ENCODE assay signal across 8 cellular contexts in genomic region chr12:79689041-79689476, GRCh38. TPM values are rescaled to one million over a fixed set of nuclear protein-coding genes. Genes with fewer than 3 reads are reported as not detected.
DNase-seq lines count a peak whose midpoint lies in the region; ATAC-seq and TF ChIP-seq lines count a peak whose summit lies in the region.

No MANE protein-coding gene starts in this region.

- H2BK20ac ChIP-seq in H9 (ENCODE audit: low read depth, low read length, poor library complexity, severe bottlenecking), result no peak overlapping the region

- H3K79me2 ChIP-seq in H9 (ENCODE audit: insufficient read depth, low read length), result peaks cover 49% of the 10 kb centered on the region

- intact Hi-C loops in activated CD4-positive, alpha-beta memory T cell treated with anti-CD3 and anti-CD28 coated beads for 36 hours (cut with micrococcal nuclease), result loop anchor here (2.0 kb wide), 1 partner anchor 246 kb away; the partner anchor contains the start of gene PPP1R12A
- intact Hi-C loops in testis (cut with DNase I; ENCODE audit: low total_unique reads), result no loop called here

- no peak overlapping the region for H4K8ac ChIP-seq in H9 (replicated peaks; ENCODE audit: insufficient read length, low read depth, low read length)

- no peak overlapping the region for H2BK5ac ChIP-seq in H9 (ENCODE audit: insufficient read length, low read length)

- H3K4me1 ChIP-seq in H9 (ENCODE audit: insufficient read depth, low read length) (peaks cover 3% of the 10 kb centered on the region; the same call in 1 of the 2 replicates), iPS-20b (ENCODE audit: insufficient read depth, low read length) (peaks cover 20% of the 10 kb centered on the region; the same call in 1 of the 2 replicates), testis (peaks cover 7% of the 10 kb centered on the region)

- no peak overlapping the region for H3K14ac ChIP-seq in H9 (ENCODE audit: insufficient read depth, low read length)

- H2BK120ac ChIP-seq in H9 (ENCODE audit: low read depth, low read length, poor library complexity, severe bottlenecking), result no peak overlapping the region

- CTCF ChIA-PET in AG04449 (lab: Yijun Ruan, JAX), result interaction anchor here (1.1 to 1.8 kb wide), 2 partner anchors 49 to 269 kb away, joined by 4 to 6 read pairs; no protein-coding TSS in a partner anchor
- CTCF ChIA-PET in activated CD4-positive, alpha-beta memory T cell treated with anti-CD3 and anti-CD28 coated beads for 36 hours (lab: Charles Lee), result no interaction called here

- no peaks in the 10 kb centered on the region; a peak in 1 of 5 replicates for H3K9me3 Mint-ChIP-seq in H9
- no peaks in the 10 kb centered on the region for H3K9me3 Mint-ChIP-seq in activated CD4-positive, alpha-beta memory T cell treated with anti-CD3 and anti-CD28 coated beads for 36 hours

- no peak overlapping the region for H4K5ac ChIP-seq in H9 (ENCODE audit: insufficient read length, low read depth, low read length)

- peak overlapping the region; percentile 65 to 79 (median 70); a peak in 4 of 7 replicates for H3K27ac Mint-ChIP-seq in H9
- H3K27ac Mint-ChIP-seq in activated CD4-positive, alpha-beta memory T cell treated with anti-CD3 and anti-CD28 coated beads for 36 hours, result no peak overlapping the region

- H3K9ac ChIP-seq in H9 (ENCODE audit: extremely low read depth, insufficient read length, low read length), result peak overlapping the region; percentile 94
- H3K9ac ChIP-seq in iPS-20b (ENCODE audit: low read depth, low read length), result peak overlapping the region; percentile 94

- H3K9me3 ChIP-seq in H9 (ENCODE audit: control insufficient read depth, low read depth, low read length) (no peaks in the 10 kb centered on the region), iPS-20b (ENCODE audit: insufficient read depth, low read depth, low read length) (no peaks in the 10 kb centered on the region), testis (no peaks in the 10 kb centered on the region)

- H3K23ac ChIP-seq in H9 (ENCODE audit: insufficient read length, low read depth, low read length), result no peak overlapping the region

- H3K4me3 ChIP-seq in AG04449 (ENCODE audit: low read depth, low read length), result peak overlapping the region; percentile 87
- H3K4me3 ChIP-seq in iPS-20b (ENCODE audit: low read length), result peak overlapping the region; percentile 78
- H3K4me3 ChIP-seq in testis, result peak overlapping the region; percentile 84 to 99

- no peak for DNase-seq in AG04449 (ENCODE audit: low read depth, low spot score)
- DNase-seq in H9, result no peak
- DNase-seq in activated CD4-positive, alpha-beta memory T cell treated with anti-CD3 and anti-CD28 coated beads for 36 hours, result no peak
- no peak for DNase-seq in testis
- DNase-seq in NCI-H187 treated with DMSO at 0.1 percent for 48 hours (lab: John Stamatoyannopoulos, UW), result no peak
- no peak for DNase-seq in stimulated activated CD4-positive, alpha-beta T cell treated with anti-CD3 and anti-CD28 coated beads, Interleukin-15, amount 100 ng/mL, for 24 hours

- peaks cover 19 to 24% (median 22%) of the 10 kb centered on the region in 3 experiments for H3K36me3 Mint-ChIP-seq in H9 (ENCODE audit: insufficient read depth in 1 of 3, low read depth in 3 of 3)
- no peaks in the 10 kb centered on the region for H3K36me3 Mint-ChIP-seq in activated CD4-positive, alpha-beta memory T cell treated with anti-CD3 and anti-CD28 coated beads for 36 hours

- no peak overlapping the region for H3T11ph ChIP-seq in H9 (ENCODE audit: low read length)

- peaks cover 5% of the 10 kb centered on the region for H3K36me3 ChIP-seq in iPS-20b (ENCODE audit: insufficient read depth, low read depth, low read length)
- no peaks in the 10 kb centered on the region for H3K36me3 ChIP-seq in testis (ENCODE audit: low read depth, missing control alignments)

- H3K4me3 Mint-ChIP-seq in H9, result peak overlapping the region; percentile 83 to 97
- peak overlapping the region; percentile 52 for H3K4me3 Mint-ChIP-seq in activated CD4-positive, alpha-beta memory T cell treated with anti-CD3 and anti-CD28 coated beads for 36 hours

- no peaks in the 10 kb centered on the region for H3K27me3 Mint-ChIP-seq in H9 (ENCODE audit: low read depth)
- peaks cover 48% of the 10 kb centered on the region for H3K27me3 Mint-ChIP-seq in activated CD4-positive, alpha-beta memory T cell treated with anti-CD3 and anti-CD28 coated beads for 36 hours

- no CpG with 5 or more reads among the region's 6 CpGs for WGBS in H9 (ENCODE audit: extremely low coverage, insufficient read length, low lambda C conversion rate)
- WGBS in testis, 2 donors, result 1% methylated on average over 6 of the region's 6 CpGs

- peak overlapping the region; percentile 94 for H3K4me2 ChIP-seq in H9 (ENCODE audit: insufficient read depth, insufficient read length, low read length)

- no peak overlapping the region for H2BK15ac ChIP-seq in H9 (ENCODE audit: low read depth, low read length)

- H3K27ac ChIP-seq in H9 (ENCODE audit: insufficient read length, low read depth, low read length) (peak overlapping the region; percentile 26), iPS-20b (ENCODE audit: low read length) (peak overlapping the region; percentile 19), testis (peak overlapping the region; percentile 96 to 97)

- TF ChIP-seq CTCF in AG04449 (IDR thresholded peaks at IDR 0.05; ENCODE audit: insufficient read depth, low read length, missing control alignments) (no peak), H9 (conservative IDR thresholded peaks at IDR 0.05) (no peak), testis (IDR thresholded peaks at IDR 0.05) (no peak)

- H3K56ac ChIP-seq in H9 (ENCODE audit: insufficient read length, low read depth, low read length), result no peak overlapping the region

- no peak overlapping the region for H4K91ac ChIP-seq in H9 (ENCODE audit: insufficient read length, low read depth, low read length)

- no peak overlapping the region for H2BK12ac ChIP-seq in H9 (ENCODE audit: insufficient read length, low read depth, low read length)

- H3K27me3 ChIP-seq in H9 (ENCODE audit: insufficient read depth, low read length) (no peaks in the 10 kb centered on the region), iPS-20b (ENCODE audit: insufficient read depth, low read length) (no peaks in the 10 kb centered on the region; the same call in 1 of the 2 replicates), testis (no peaks in the 10 kb centered on the region)

- no peak overlapping the region for H2AFZ ChIP-seq in H9 (ENCODE audit: low read length)

- no peak overlapping the region for H2AK5ac ChIP-seq in H9 (ENCODE audit: insufficient read length, low read length)

- TF ChIP-seq POLR2A in testis (IDR thresholded peaks at IDR 0.05), result no peak

- POLR2A ChIA-PET in AG04449 (lab: Yijun Ruan, JAX), result interaction anchor here (1.8 kb wide), 1 partner anchor 142 kb away, joined by 6 read pairs; no protein-coding TSS in a partner anchor
- POLR2A ChIA-PET in activated CD4-positive, alpha-beta memory T cell treated with anti-CD3 and anti-CD28 coated beads for 36 hours (lab: Charles Lee), result no interaction called here

- no peaks in the 10 kb centered on the region for H3K79me1 ChIP-seq in H9 (ENCODE audit: insufficient read depth, low read depth, low read length, poor library complexity, severe bottlenecking)

- no peaks in the 10 kb centered on the region for H4K20me1 ChIP-seq in H9 (ENCODE audit: control insufficient read depth, insufficient read depth, insufficient read length)

- peaks cover 45 to 50% of the 10 kb centered on the region in 2 experiments for H3K4me1 Mint-ChIP-seq in H9
- H3K4me1 Mint-ChIP-seq in activated CD4-positive, alpha-beta memory T cell treated with anti-CD3 and anti-CD28 coated beads for 36 hours (ENCODE audit: low read depth), result peaks cover 9% of the 10 kb centered on the region

- ATAC-seq in GM21529 (IDR thresholded peaks at IDR 0.05; ENCODE audit: unreplicated experiment), result no peak

- H3K18ac ChIP-seq in H9 (ENCODE audit: insufficient read length, low read depth, low read length), result peak overlapping the region; percentile 7

- H3K23me2 ChIP-seq in H9 (ENCODE audit: insufficient read length, low read depth, low read length, poor library complexity, severe bottlenecking), result peaks cover 22% of the 10 kb centered on the region

- no peak overlapping the region for H3K4ac ChIP-seq in H9 (ENCODE audit: low read depth, low read length)

RNA-seq across cellular contexts. Expression of gene PAWR, which starts 1.7 kb away (rescaled TPM):
- 176 and 190 TPM in 2 replicates for total RNA-seq in H9 (2021)
- 1 to 10 TPM; 4.6 to 5.3 TPM for total RNA-seq in activated CD4-positive, alpha-beta memory T cell treated with anti-CD3 and anti-CD28 coated beads for 36 hours
- 10 to 100 TPM; 50.2 to 59.2 TPM for total RNA-seq in testis
- polyA plus RNA-seq in testis (ENCODE audit: insufficient read depth, low read depth, low replicate concordance), result 37.2 TPM

Comparison
In these comparisons a context has a peak if more than half of its experiments do, and no peak if none do; other contexts are left out.
1. H3K27ac ChIP-seq: peak in every context shown above with its lines; median percentile 96 in testis; 26 in H9; 19 in iPS-20b.
2. RNA of gene PAWR, which starts 1.7 kb away (total RNA-seq): 176 to 190 TPM in H9 and 50.2 to 59.2 TPM in testis; 4.6 to 5.3 TPM in activated CD4-positive, alpha-beta memory T cell treated with anti-CD3 and anti-CD28 coated beads for 36 hours; every median in the first group is over 4 times any median in the second.
3. Peak in every context shown above with its lines, with median percentiles within 50 percentile points of each other: H3K4me3 ChIP-seq.